Comparison of ENCODE assay signal across 24 cellular contexts in the genomic region with DNA sequence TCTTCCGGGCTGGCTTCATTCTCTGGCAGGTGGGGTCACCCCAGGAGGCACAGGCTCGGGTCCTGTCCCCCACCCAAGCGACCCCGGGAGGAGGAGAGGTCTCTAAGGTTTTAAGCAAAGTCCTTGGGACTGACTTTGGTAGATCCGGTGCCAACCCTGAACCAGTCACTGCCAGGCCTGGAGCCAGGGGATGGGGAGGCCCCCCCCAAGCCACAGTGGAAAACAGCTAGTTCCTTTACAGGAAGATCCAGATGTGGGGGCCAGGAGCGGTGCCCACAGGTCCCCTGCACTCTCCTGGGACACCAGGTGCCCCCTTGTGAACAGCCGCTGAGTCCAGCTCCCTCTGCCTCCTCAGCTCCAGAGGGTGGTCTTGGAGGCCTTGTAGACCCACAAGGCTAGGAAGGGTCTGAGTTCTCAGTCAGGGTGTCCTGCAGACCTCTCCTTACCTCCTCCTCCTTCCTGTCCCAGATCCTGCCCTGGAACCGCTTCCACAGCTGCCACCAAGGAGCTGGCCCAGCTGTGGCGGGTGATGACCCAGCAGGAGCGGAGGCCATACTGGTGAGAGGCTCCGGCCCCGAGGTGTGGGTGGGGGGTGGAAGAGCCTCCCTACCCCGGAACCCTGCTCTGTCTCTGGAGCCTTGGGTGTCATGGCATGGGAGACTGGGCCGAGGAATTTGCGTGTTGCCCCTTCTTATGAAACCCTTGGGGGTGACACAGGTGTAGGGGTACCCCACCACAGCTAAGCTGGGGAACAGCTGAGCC. TPM values are rescaled to one million over a fixed set of nuclear protein-coding genes. Genes with fewer than 3 reads are reported as not detected.
A peak's percentile ranks its signal among the peaks of the same experiment; 100 is the strongest.
DNase-seq lines count a peak whose midpoint lies in the region; ATAC-seq, FAIRE-seq and TF ChIP-seq lines count a peak whose summit lies in the region.
"Had no signal": no experiment of that assay in that cellular context is flagged by ENCODE, and none has a peak within 500 bp of the region (broad histone marks: within the 10 kb centered on the region; RNA-seq: fewer than 3 reads in every experiment).

No MANE protein-coding gene starts in this region.

- DNase-seq in right atrium auricular region (ENCODE audit: low spot score) = no peak
- DNase-seq in heart right ventricle = no peak
- no peak for DNase-seq in bronchial epithelial cell (ENCODE audit: low read depth)
- DNase-seq in uterus = peak in 1 of 2 donors; percentile 21
- no peak for DNase-seq in NCI-H1092 (lab: John Stamatoyannopoulos, UW)
- no peak for DNase-seq in GM19238 (ENCODE audit: insufficient read length, low spot score)
- DNase-seq in foreskin fibroblast = no peak
- DNase-seq: AML-193, EL, GF-D8, H9, HFFc6, KBM-7, MM.1S, NCI-H1048, NCI-H1436, NCI-H187 treated with DMSO at 0.1 percent for 48 hours, NCI-H510A treated with DMSO at 0.1 percent for 48 hours, NCI-H748 treated with DMSO at 0.1 percent for 48 hours, SIG-M5 had no signal

- H3K36me3 ChIP-seq in right atrium auricular region (no peaks in the 10 kb centered on the region), heart right ventricle (peaks cover 0 to 4% (median 0%) of the 10 kb centered on the region in 9 donors), bronchial epithelial cell (ENCODE audit: control insufficient read depth, insufficient read depth, low read length) (no peaks in the 10 kb centered on the region), muscle layer of colon (ENCODE audit: insufficient read depth, low read length) (no peaks in the 10 kb centered on the region), uterus (no peaks in the 10 kb centered on the region)

- whole genome bisulfite sequencing in heart right ventricle, 2 donors = 90 to 93% methylated on average over 15 of the region's 15 CpGs

- no peak for TF ChIP-seq POLR2A in uterus (IDR thresholded peaks at IDR 0.05)

- ATAC-seq in heart right ventricle = no peak

- no peaks in the 10 kb centered on the region for H3K27me3 ChIP-seq in right atrium auricular region
- H3K27me3 ChIP-seq in heart right ventricle = peaks cover 0 to 52% (median 0%) of the 10 kb centered on the region in 7 donors
- no peaks in the 10 kb centered on the region for H3K27me3 ChIP-seq in bronchial epithelial cell (ENCODE audit: control insufficient read depth, insufficient read depth, low read length)
- no peaks in the 10 kb centered on the region for H3K27me3 ChIP-seq in muscle layer of colon (ENCODE audit: control insufficient read depth in 1 of 2, insufficient read depth in 2 of 2, low read length in 2 of 2)
- H3K27me3 ChIP-seq in uterus = no peaks in the 10 kb centered on the region

- peak; percentile 36 for FAIRE-seq in bronchial epithelial cell (lab: Jason Lieb, UNC)

- intact Hi-C loops in heart right ventricle (cut with DNase I) = no loop called here
- intact Hi-C loops in uterus (cut with DNase I; ENCODE audit: low total_unique reads) = no loop called here

- H3K4me1 ChIP-seq in right atrium auricular region (peaks cover 0 to 58% of the 10 kb centered on the region in 2 donors), heart right ventricle (peaks cover 33 to 49% (median 44%) of the 10 kb centered on the region in 9 donors), muscle layer of colon (ENCODE audit: insufficient read depth, low read length) (peaks cover 36% of the 10 kb centered on the region), uterus (peaks cover 12 to 37% of the 10 kb centered on the region in 2 donors)

- no peak overlapping the region for H3K9ac ChIP-seq in muscle layer of colon (ENCODE audit: low read length)

- no peak overlapping the region for H3K4me3 ChIP-seq in right atrium auricular region
- no peak overlapping the region for H3K4me3 ChIP-seq in heart right ventricle
- no peak overlapping the region for H3K4me3 ChIP-seq in bronchial epithelial cell (ENCODE audit: low read depth, low read length)
- no peak overlapping the region for H3K4me3 ChIP-seq in muscle layer of colon (ENCODE audit: low read depth in 1 of 2, low read length in 2 of 2)
- no peak overlapping the region for H3K4me3 ChIP-seq in uterus
- no peak overlapping the region for H3K4me3 ChIP-seq in foreskin fibroblast (ENCODE audit: low read depth in 1 of 2, low read length in 2 of 2)

- H3K9me3 ChIP-seq in right atrium auricular region (no peaks in the 10 kb centered on the region), heart right ventricle (no peaks in the 10 kb centered on the region), muscle layer of colon (ENCODE audit: low read length) (no peaks in the 10 kb centered on the region), uterus (no peaks in the 10 kb centered on the region)

- TF ChIP-seq CTCF in right atrium auricular region (IDR thresholded peaks at IDR 0.05) (no peak), heart right ventricle (IDR thresholded peaks at IDR 0.05) (no peak), bronchial epithelial cell (IDR thresholded peaks at IDR 0.05; ENCODE audit: insufficient read depth, low read length, severe bottlenecking) (no peak), uterus (IDR thresholded peaks at IDR 0.05) (no peak), foreskin fibroblast (IDR thresholded peaks at IDR 0.05; ENCODE audit: low read depth, low read length) (no peak)

- H3K27ac ChIP-seq in right atrium auricular region = peak overlapping the region; percentile 93 to 96
- H3K27ac ChIP-seq in heart right ventricle = peak overlapping the region in 1 of 10 donors; percentile 97
- H3K27ac ChIP-seq in muscle layer of colon (ENCODE audit: low read depth, low read length) = peak overlapping the region; percentile 10
- peak overlapping the region; percentile 90 to 92 for H3K27ac ChIP-seq in uterus
- H3K27ac ChIP-seq: HL-60 had no signal

RNA-seq across cellular contexts. Expression of gene SIX5, which starts 6.0 kb away (rescaled TPM):
- 10 to 100 TPM in 1 of 2 donors, 1 to 10 TPM in 1; 9.3 to 18.6 TPM for total RNA-seq in right atrium auricular region
- total RNA-seq in heart right ventricle = 10 to 100 TPM; 16.8 to 24.5 (median 21.3) TPM
- 10 to 100 TPM; 15.5 to 29.3 TPM for polyA plus RNA-seq in heart right ventricle
- 1.7 and 2.1 TPM in 2 replicates for total RNA-seq in bronchial epithelial cell
- 10 to 100 TPM in 2 of 4 donors, 1 to 10 TPM in 2; 4.4 to 48.9 (median 12.5) TPM for total RNA-seq in uterus

RNA-seq across cellular contexts. Expression of gene DMPK, which starts 19.2 kb away (rescaled TPM):
- total RNA-seq in right atrium auricular region = 100 to 1,000 TPM; 107 to 214 TPM
- 100 to 1,000 TPM; 220 to 377 (median 296) TPM for total RNA-seq in heart right ventricle
- 100 to 1,000 TPM; 377 to 439 TPM for polyA plus RNA-seq in heart right ventricle
- total RNA-seq in bronchial epithelial cell = 4.7 and 9.1 TPM in 2 replicates
- 100 to 1,000 TPM in 1 of 4 donors, 10 to 100 TPM in 3; 15.3 to 211 (median 43.8) TPM for total RNA-seq in uterus

RNA-seq across cellular contexts. Expression of gene DMWD, which starts 29.6 kb away (rescaled TPM):
- total RNA-seq in right atrium auricular region = 10 to 100 TPM; 41.5 to 55.9 TPM
- 10 to 100 TPM; 54.2 to 78.1 (median 69.3) TPM for total RNA-seq in heart right ventricle
- 10 to 100 TPM; 44.6 to 58.9 TPM for polyA plus RNA-seq in heart right ventricle
- total RNA-seq in bronchial epithelial cell = 25.3 and 29.0 TPM in 2 replicates
- total RNA-seq in uterus = 100 to 1,000 TPM in 1 of 4 donors, 10 to 100 TPM in 2, 1 to 10 TPM in 1; 4.4 to 103 (median 36.9) TPM

RNA-seq across cellular contexts. Expression of gene MEIOSIN, which starts 29.8 kb away (rescaled TPM):
- total RNA-seq in right atrium auricular region (under 1 TPM; 0.78 to 0.90 TPM), heart right ventricle (not detected), bronchial epithelial cell (not detected in 2 replicates), uterus (not detected)
- polyA plus RNA-seq in heart right ventricle = not detected
- total RNA-seq: A172, H9, HFFc6 had no signal
- polyA plus RNA-seq: AG04450 had no signal

RNA-seq across cellular contexts. Expression of gene FBXO46, which starts 32.4 kb away (rescaled TPM):
- 10 to 100 TPM; 11.6 to 12.1 TPM for total RNA-seq in right atrium auricular region
- 10 to 100 TPM in 2 of 10 donors, 1 to 10 TPM in 8; 5.2 to 13.5 (median 9.1) TPM for total RNA-seq in heart right ventricle
- 10 to 100 TPM in 1 of 2 donors, 1 to 10 TPM in 1; 5.3 to 11.4 TPM for polyA plus RNA-seq in heart right ventricle
- 2.4 and 5.5 TPM in 2 replicates for total RNA-seq in bronchial epithelial cell
- total RNA-seq in uterus = 10 to 100 TPM in 3 of 4 donors, 1 to 10 TPM in 1; 7.0 to 36.1 (median 15.2) TPM
